ENCODE assay signal across 8 cellular contexts in the genomic region with DNA sequence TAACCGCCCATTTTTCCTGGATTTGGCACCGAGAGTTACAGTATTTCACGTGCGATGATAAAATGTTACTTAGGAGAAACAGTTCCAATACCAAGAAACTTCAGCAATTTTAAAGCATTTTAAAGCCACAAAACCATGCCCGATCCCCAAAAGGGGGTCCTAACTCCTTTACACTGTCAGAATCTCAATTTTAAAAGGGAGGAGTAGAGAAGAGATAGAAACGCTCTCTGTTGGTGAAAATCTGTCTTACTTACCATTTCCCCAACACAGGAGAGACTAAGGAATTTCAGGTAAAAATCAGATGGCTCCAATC. TPM values are rescaled to one million over a fixed set of nuclear protein-coding genes. Genes with fewer than 3 reads are reported as not detected.
A peak's percentile ranks its signal among the peaks of the same experiment; 100 is the strongest.
DNase-seq lines count a peak whose midpoint lies in the region; ATAC-seq and TF ChIP-seq lines count a peak whose summit lies in the region.

No MANE protein-coding gene starts in this region.

- H3K27ac ChIP-seq in HEK293 (ENCODE audit: extremely low read depth, low read depth, low read length) (peak overlapping the region; percentile 99), right cardiac atrium (ENCODE audit: low read length) (peak overlapping the region; percentile 96), skin epidermis (peak overlapping the region; percentile 84 to 100 (median 99))

- no peaks in the 10 kb centered on the region for H3K9me3 ChIP-seq in HEK293 (ENCODE audit: control insufficient read depth, insufficient read depth, low read depth, low read length)
- H3K9me3 ChIP-seq in right cardiac atrium (ENCODE audit: control insufficient read depth, low read length): no peaks in the 10 kb centered on the region

- H3K4me3 ChIP-seq in HEK293 (ENCODE audit: low read depth, low read length) (peak overlapping the region; percentile 67), right cardiac atrium (ENCODE audit: low read length) (peak overlapping the region; percentile 82), skin epidermis (peak overlapping the region; percentile 67 to 96 (median 82))

- peak overlapping the region; percentile 95 for H3K4me3 Mint-ChIP-seq in activated B cell treated with CpG ODN at 0.5 μM for 24 hours

- intact Hi-C loops in activated B cell treated with CpG ODN at 0.5 μM for 24 hours (cut with micrococcal nuclease) (loop anchor here (1.0 to 10.0 kb wide), 4 partner anchors 8 to 1525 kb away; a partner anchor contains a TSS), right cardiac atrium (cut with DNase I) (no loop called here)

- no peaks in the 10 kb centered on the region for H3K9me3 Mint-ChIP-seq in activated B cell treated with CpG ODN at 0.5 μM for 24 hours

- H3K4me1 ChIP-seq in HEK293 (ENCODE audit: control insufficient read depth, insufficient read depth, low read length) (peaks cover 10% of the 10 kb centered on the region; the same call in 1 of the 2 replicates), right cardiac atrium (ENCODE audit: control insufficient read depth, insufficient read depth, low read length) (peaks cover 3% of the 10 kb centered on the region)

- no peak for ATAC-seq in activated B cell treated with CpG ODN at 0.5 μM for 24 hours (ENCODE audit: low read depth)
- no peak for ATAC-seq in right cardiac atrium
- ATAC-seq in HG03442 (IDR thresholded peaks at IDR 0.05; ENCODE audit: unreplicated experiment): no peak
- no peak for ATAC-seq in GM21717 (IDR thresholded peaks at IDR 0.05; ENCODE audit: unreplicated experiment)

- peaks cover 72% of the 10 kb centered on the region for H3K4me1 Mint-ChIP-seq in activated B cell treated with CpG ODN at 0.5 μM for 24 hours

- no peaks in the 10 kb centered on the region for H3K27me3 Mint-ChIP-seq in activated B cell treated with CpG ODN at 0.5 μM for 24 hours

- POLR2A ChIA-PET in HEK293 (lab: Yijun Ruan, JAX): interaction anchor here (0.6 to 1.3 kb wide), 5 partner anchors 8 to 361 kb away, joined by 3 to 7 read pairs (median 5); a partner anchor contains a TSS
- POLR2A ChIA-PET in activated B cell treated with CpG ODN at 0.5 μM for 24 hours (lab: Charles Lee): interaction anchor here (0.6 to 4.2 kb wide), 12 partner anchors 10 to 675 kb away, joined by 3 to 39 read pairs (median 4); a partner anchor contains a TSS

- H3K27ac Mint-ChIP-seq in activated B cell treated with CpG ODN at 0.5 μM for 24 hours: peak overlapping the region; percentile 100

- TF ChIP-seq CTCF in HEK293 (tag by site-specific recombination; IDR thresholded peaks at IDR 0.05): no peak
- no peak for TF ChIP-seq CTCF in activated B cell treated with CpG ODN at 0.5 μM for 24 hours (IDR thresholded peaks at IDR 0.05)

- no peaks in the 10 kb centered on the region for H3K27me3 ChIP-seq in right cardiac atrium (ENCODE audit: control insufficient read depth, insufficient read depth)

- DNase-seq in activated B cell treated with CpG ODN at 0.5 μM for 24 hours: no peak
- DNase-seq in right cardiac atrium: no peak
- no peak for DNase-seq in NCI-H748 treated with DMSO at 0.1 percent for 48 hours (lab: John Stamatoyannopoulos, UW)
- no peak for DNase-seq in germinal center (ENCODE audit: low spot score)

- under 1% methylated on average over 6 of the region's 6 CpGs for WGBS in right cardiac atrium

- H3K36me3 ChIP-seq in HEK293 (ENCODE audit: control insufficient read depth in 2 of 2, insufficient read depth in 1 of 2, low read length in 2 of 2): peaks cover 0 to 28% of the 10 kb centered on the region in 2 experiments; a peak in 2 of 3 replicates

- H3K36me3 Mint-ChIP-seq in activated B cell treated with CpG ODN at 0.5 μM for 24 hours (ENCODE audit: low read depth): peaks cover 54% of the 10 kb centered on the region

- CTCF ChIA-PET in HEK293 (lab: Yijun Ruan, JAX): interaction anchor here (0.6 to 3.7 kb wide), 4 partner anchors 8 to 1178 kb away, joined by 4 to 14 read pairs (median 6); a partner anchor contains a TSS
- CTCF ChIA-PET in activated B cell treated with CpG ODN at 0.5 μM for 24 hours (lab: Charles Lee): interaction anchor here (0.6 to 1.7 kb wide), 5 partner anchors 11 to 346 kb away, joined by 3 to 5 read pairs (median 3); no protein-coding TSS in a partner anchor

TF ChIP-seq in HEK293, 187 proteins besides CTCF, POLR2A, EP300 and RAD21:
- TF ChIP-seq ZSCAN30 (tag by site-specific recombination; IDR thresholded peaks at IDR 0.05) (peak; percentile 58; the same call in 1 of the 2 replicates), ZNF114 (tag by site-specific recombination; IDR thresholded peaks at IDR 0.05) (no peak)

RNA-seq across cellular contexts. Expression of a gene that starts 0.5 kb away (rescaled TPM):
- total RNA-seq in activated B cell treated with CpG ODN at 0.5 μM for 24 hours (130 and 140 TPM in 2 replicates), right cardiac atrium (100 to 1,000 TPM; 188 to 219 (median 193) TPM)
- polyA plus RNA-seq in right cardiac atrium: 357 TPM

RNA-seq across cellular contexts. Expression of a gene that starts 11.0 kb away (rescaled TPM):
- total RNA-seq in activated B cell treated with CpG ODN at 0.5 μM for 24 hours: 0.31 and 0.88 TPM in 2 replicates
- 10 to 100 TPM in 2 of 4 donors, 1 to 10 TPM in 2; 6.7 to 16.8 (median 10.1) TPM for total RNA-seq in right cardiac atrium
- 6.9 TPM for polyA plus RNA-seq in right cardiac atrium

RNA-seq across cellular contexts. Expression of a gene that starts 16.0 kb away (rescaled TPM):
- total RNA-seq in activated B cell treated with CpG ODN at 0.5 μM for 24 hours (not detected in 2 replicates), right cardiac atrium (under 1 TPM in 1 of 4 donors, not detected in 3; 0.18 TPM)
- 0.09 TPM for polyA plus RNA-seq in right cardiac atrium

RNA-seq across cellular contexts. Expression of a gene that starts 23.9 kb away (rescaled TPM):
- total RNA-seq in activated B cell treated with CpG ODN at 0.5 μM for 24 hours: 10.4 and 11.8 TPM in 2 replicates
- total RNA-seq in right cardiac atrium: 1 to 10 TPM in 2 of 4 donors, under 1 TPM in 2; 0.91 to 1.1 (median 0.98) TPM
- polyA plus RNA-seq in right cardiac atrium: 1.2 TPM

RNA-seq across cellular contexts. Expression of a gene that starts 32.0 kb away (rescaled TPM):
- total RNA-seq in activated B cell treated with CpG ODN at 0.5 μM for 24 hours: 3.6 and 4.2 TPM in 2 replicates
- total RNA-seq in right cardiac atrium: 1 to 10 TPM; 3.3 to 5.3 (median 3.7) TPM
- 11.3 TPM for polyA plus RNA-seq in right cardiac atrium
